In genomic region chr6:138944412-138944811, GRCh38 we compare ENCODE assay signal across 10 cellular contexts. TPM values are rescaled to one million over a fixed set of nuclear protein-coding genes. Genes with fewer than 3 reads are reported as not detected.
DNase-seq lines count a peak whose midpoint lies in the region; ATAC-seq lines count a peak whose summit lies in the region.
"Had no signal": no experiment of that assay in that cellular context is flagged by ENCODE, and none has a peak within 500 bp of the region (broad histone marks: within the 10 kb centered on the region; RNA-seq: fewer than 3 reads in every experiment).

No MANE protein-coding gene starts in this region.

- no peaks in the 10 kb centered on the region for H3K27me3 ChIP-seq in mesendoderm (ENCODE audit: insufficient read depth, low read length, poor library complexity)
- H3K27me3 ChIP-seq: right atrium auricular region had no signal

- H3K27ac Mint-ChIP-seq in activated naive CD4-positive, alpha-beta T cell treated with anti-CD3 and anti-CD28 coated beads, Interleukin-2, amount 10 ng/mL, durations not matched to agents 7 days and 5 days, result no peak overlapping the region

- H2AK5ac ChIP-seq in mesendoderm (ENCODE audit: low read length), result no peak overlapping the region

- no peak overlapping the region for H3K9ac ChIP-seq in mesendoderm (ENCODE audit: low read length)

- CTCF ChIA-PET in activated naive CD4-positive, alpha-beta T cell treated with anti-CD3 and anti-CD28 coated beads, Interleukin-2, amount 10 ng/mL, durations not matched to agents 7 days and 5 days (lab: Charles Lee), result no interaction called here

- no peak overlapping the region for H4K5ac ChIP-seq in mesendoderm (ENCODE audit: low read length)

- no peak overlapping the region for H3K4me3 ChIP-seq in mesendoderm (ENCODE audit: low read length)
- H3K4me3 ChIP-seq: right atrium auricular region had no signal

- H3K36me3 ChIP-seq in mesendoderm (ENCODE audit: control insufficient read depth, insufficient read depth, low read length), result no peaks in the 10 kb centered on the region

- H3K23ac ChIP-seq in mesendoderm (ENCODE audit: low read length), result no peak overlapping the region

- H3K27me3 Mint-ChIP-seq in activated naive CD4-positive, alpha-beta T cell treated with anti-CD3 and anti-CD28 coated beads, Interleukin-2, amount 10 ng/mL, durations not matched to agents 7 days and 5 days, result no peaks in the 10 kb centered on the region

- H3K79me2 ChIP-seq in mesendoderm (ENCODE audit: control insufficient read depth, insufficient read depth, low read length), result no peaks in the 10 kb centered on the region

- H3K27ac ChIP-seq in mesendoderm (ENCODE audit: low read depth, low read length), result no peak overlapping the region
- H3K27ac ChIP-seq: right atrium auricular region had no signal

- ATAC-seq in GM18502 (IDR thresholded peaks at IDR 0.05; ENCODE audit: poor library complexity, unreplicated experiment), result peak; percentile 64
- peak; percentile 77 for ATAC-seq in HG02885 (IDR thresholded peaks at IDR 0.05; ENCODE audit: poor library complexity, unreplicated experiment)
- ATAC-seq in GM18498 (IDR thresholded peaks at IDR 0.05; ENCODE audit: unreplicated experiment), result no peak
- ATAC-seq: WTC11 had no signal

- no peaks in the 10 kb centered on the region for H3K4me1 ChIP-seq in mesendoderm (ENCODE audit: control insufficient read depth, low read depth, low read length)
- H3K4me1 ChIP-seq: right atrium auricular region had no signal

- no peak overlapping the region for H3K4ac ChIP-seq in mesendoderm (ENCODE audit: low read depth, low read length)

- H3K9me3 Mint-ChIP-seq in activated naive CD4-positive, alpha-beta T cell treated with anti-CD3 and anti-CD28 coated beads, Interleukin-2, amount 10 ng/mL, durations not matched to agents 7 days and 5 days, result no peaks in the 10 kb centered on the region
- H3K9me3 Mint-ChIP-seq: WTC11 had no signal

- no peak overlapping the region for H3K4me2 ChIP-seq in mesendoderm (ENCODE audit: low read length)

- no peaks in the 10 kb centered on the region for H3K79me1 ChIP-seq in mesendoderm (ENCODE audit: low read length)

- no peak overlapping the region for H3K56ac ChIP-seq in mesendoderm (ENCODE audit: low read length)

- H3K18ac ChIP-seq in mesendoderm (ENCODE audit: low read length), result no peak overlapping the region

- no peak overlapping the region for H2BK5ac ChIP-seq in mesendoderm (ENCODE audit: low read length)

- H2BK15ac ChIP-seq in mesendoderm (replicated peaks; ENCODE audit: low read depth), result no peak overlapping the region

- DNase-seq in amniotic epithelial cell (ENCODE audit: low read depth), result peak; percentile 84
- DNase-seq in mesendoderm, result peak; percentile 77
- no peak for DNase-seq in amniotic stem cell (lab: John Stamatoyannopoulos, UW)
- no peak for DNase-seq in activated naive CD4-positive, alpha-beta T cell treated with anti-CD3 and anti-CD28 coated beads, Interleukin-2, amount 10 ng/mL, durations not matched to agents 7 days and 5 days
- DNase-seq: NCI-H146 had no signal

- H3K4me1 Mint-ChIP-seq in activated naive CD4-positive, alpha-beta T cell treated with anti-CD3 and anti-CD28 coated beads, Interleukin-2, amount 10 ng/mL, durations not matched to agents 7 days and 5 days, result peaks cover 21% of the 10 kb centered on the region

- WGBS in mesendoderm (ENCODE audit: extremely low coverage, insufficient coverage, low lambda C conversion rate), result no CpG with 5 or more reads among the region's 1 CpG

- no peak overlapping the region for H4K8ac ChIP-seq in mesendoderm (ENCODE audit: low read depth, low read length)

- no peak overlapping the region for H3K4me3 Mint-ChIP-seq in activated naive CD4-positive, alpha-beta T cell treated with anti-CD3 and anti-CD28 coated beads, Interleukin-2, amount 10 ng/mL, durations not matched to agents 7 days and 5 days
- H3K4me3 Mint-ChIP-seq: WTC11 had no signal

- peaks cover 29% of the 10 kb centered on the region for H3K36me3 Mint-ChIP-seq in activated naive CD4-positive, alpha-beta T cell treated with anti-CD3 and anti-CD28 coated beads, Interleukin-2, amount 10 ng/mL, durations not matched to agents 7 days and 5 days

- no peak overlapping the region for H2BK120ac ChIP-seq in mesendoderm (ENCODE audit: low read depth, low read length)

RNA-seq across cellular contexts. Expression of gene REPS1, which starts 43.6 kb away (rescaled TPM):
- 65.6 TPM for polyA plus RNA-seq in mesendoderm (2013, experiment 1 of 2)
- 66.6 TPM for polyA plus RNA-seq in mesendoderm (2013, experiment 2 of 2)

Comparison
In these comparisons a context has a peak if more than half of its experiments do, and no peak if none do; other contexts are left out.
1. DNase-seq: peak in amniotic epithelial cell (single experiment) and mesendoderm (single experiment); none in amniotic stem cell (single experiment) and activated naive CD4-positive, alpha-beta T cell treated with anti-CD3 and anti-CD28 coated beads, Interleukin-2, amount 10 ng/mL, durations not matched to agents 7 days and 5 days (single experiment).